ENCODE assay signal across 8 cellular contexts in genomic region chr20:45416917-45417316, GRCh38. TPM values are rescaled to one million over a fixed set of nuclear protein-coding genes. Genes with fewer than 3 reads are reported as not detected.
DNase-seq lines count a peak whose midpoint lies in the region; ATAC-seq, FAIRE-seq and TF ChIP-seq lines count a peak whose summit lies in the region.

No MANE protein-coding gene starts in this region.

- no peak for ATAC-seq in activated T-cell treated with anti-CD3 and anti-CD28 coated beads, Interleukin-2, amount 50 U/mL, for 72 hours (replicated peaks in 1 of 2)

- H3K9me3 ChIP-seq in kidney (ENCODE audit: control insufficient read depth in 1 of 2, low read length in 2 of 2) (no peaks in the 10 kb centered on the region), thymus (ENCODE audit: control insufficient read depth) (no peaks in the 10 kb centered on the region)

- no peak overlapping the region for H3K9ac ChIP-seq in kidney (ENCODE audit: low read length in 2 of 2)

- H3K4me3 Mint-ChIP-seq in activated T-cell treated with anti-CD3 and anti-CD28 coated beads, Interleukin-2, amount 50 U/mL, for 72 hours: peak overlapping the region; percentile 93 to 94
- peak overlapping the region; percentile 92 for H3K4me3 Mint-ChIP-seq in activated T-helper 2 cell treated with anti-CD3 and anti-CD28 coated beads, Interferon-gamma antibody, Interleukin-2, Interleukin-4, amounts not matched to agents 10 μg/mL and 5 μg/mL and 100 μg/mL, durations not matched to agents 14 hours and 24 hours and 36 hours (ENCODE audit: low read depth)

- DNase-seq in activated T-cell treated with anti-CD3 and anti-CD28 coated beads, Interleukin-2, amount 50 U/mL, for 72 hours: no peak
- no peak for DNase-seq in activated T-cell treated with anti-CD3 and anti-CD28 coated beads, Interleukin-2, amount 50 U/mL, for 48 hours
- no peak for DNase-seq in activated T-helper 2 cell treated with anti-CD3 and anti-CD28 coated beads, Interferon-gamma antibody, Interleukin-2, Interleukin-4, amounts not matched to agents 10 μg/mL and 5 μg/mL and 100 μg/mL, durations not matched to agents 14 hours and 24 hours and 36 hours (ENCODE audit: low spot score)
- DNase-seq in kidney (no peak), GM10266 (ENCODE audit: extremely low spot score) (no peak), NCI-H526 treated with DMSO at 0.1 percent for 48 hours (lab: John Stamatoyannopoulos, UW) (no peak), NCI-H1105 (lab: John Stamatoyannopoulos, UW) (no peak)

- H3K36me3 ChIP-seq in kidney (ENCODE audit: control insufficient read depth in 1 of 2, insufficient read depth in 2 of 2, low read length in 2 of 2) (peaks cover 23 to 24% of the 10 kb centered on the region in 2 donors), thymus (ENCODE audit: control insufficient read depth, insufficient read depth) (peaks cover 37% of the 10 kb centered on the region)

- intact Hi-C loops in activated T-helper 2 cell treated with anti-CD3 and anti-CD28 coated beads, Interferon-gamma antibody, Interleukin-2, Interleukin-4, amounts not matched to agents 10 μg/mL and 5 μg/mL and 100 μg/mL, durations not matched to agents 14 hours and 24 hours and 36 hours (cut with micrococcal nuclease): loop anchor here (2.0 kb wide), 2 partner anchors 44 to 54 kb away; partner anchors contain the start of gene SYS1
- intact Hi-C loops in kidney (cut with DNase I): no loop called here

- H3K4me3 ChIP-seq in kidney (ENCODE audit: low read length in 2 of 2): peak overlapping the region; percentile 71 to 76
- H3K4me3 ChIP-seq in thymus (ENCODE audit: low read length): peak overlapping the region; percentile 61

- H3K4me1 Mint-ChIP-seq in activated T-cell treated with anti-CD3 and anti-CD28 coated beads, Interleukin-2, amount 50 U/mL, for 72 hours (ENCODE audit: low read depth): peaks cover 46% of the 10 kb centered on the region
- peaks cover 31% of the 10 kb centered on the region for H3K4me1 Mint-ChIP-seq in activated T-helper 2 cell treated with anti-CD3 and anti-CD28 coated beads, Interferon-gamma antibody, Interleukin-2, Interleukin-4, amounts not matched to agents 10 μg/mL and 5 μg/mL and 100 μg/mL, durations not matched to agents 14 hours and 24 hours and 36 hours (ENCODE audit: low read depth)

- 79% methylated on average over 2 of the region's 2 CpGs for WGBS in thymus

- H3K27ac ChIP-seq in kidney (ENCODE audit: low read depth in 2 of 2, low read length in 2 of 2) (no peak overlapping the region), thymus (ENCODE audit: low read depth) (no peak overlapping the region)

- no peaks in the 10 kb centered on the region for H3K27me3 Mint-ChIP-seq in activated T-cell treated with anti-CD3 and anti-CD28 coated beads, Interleukin-2, amount 50 U/mL, for 72 hours (ENCODE audit: low read depth)
- no peaks in the 10 kb centered on the region for H3K27me3 Mint-ChIP-seq in activated T-helper 2 cell treated with anti-CD3 and anti-CD28 coated beads, Interferon-gamma antibody, Interleukin-2, Interleukin-4, amounts not matched to agents 10 μg/mL and 5 μg/mL and 100 μg/mL, durations not matched to agents 14 hours and 24 hours and 36 hours (ENCODE audit: low read depth)

- H3K27me3 ChIP-seq in thymus (ENCODE audit: control insufficient read depth, insufficient read depth): no peaks in the 10 kb centered on the region

- H3K9me3 Mint-ChIP-seq in activated T-cell treated with anti-CD3 and anti-CD28 coated beads, Interleukin-2, amount 50 U/mL, for 72 hours: no peaks in the 10 kb centered on the region
- no peaks in the 10 kb centered on the region for H3K9me3 Mint-ChIP-seq in activated T-helper 2 cell treated with anti-CD3 and anti-CD28 coated beads, Interferon-gamma antibody, Interleukin-2, Interleukin-4, amounts not matched to agents 10 μg/mL and 5 μg/mL and 100 μg/mL, durations not matched to agents 14 hours and 24 hours and 36 hours

- peak overlapping the region; percentile 96 for H3K27ac Mint-ChIP-seq in activated T-cell treated with anti-CD3 and anti-CD28 coated beads, Interleukin-2, amount 50 U/mL, for 72 hours
- H3K27ac Mint-ChIP-seq in activated T-helper 2 cell treated with anti-CD3 and anti-CD28 coated beads, Interferon-gamma antibody, Interleukin-2, Interleukin-4, amounts not matched to agents 10 μg/mL and 5 μg/mL and 100 μg/mL, durations not matched to agents 14 hours and 24 hours and 36 hours: peak overlapping the region; percentile 91

- TF ChIP-seq CTCF in kidney (IDR thresholded peaks at IDR 0.05; ENCODE audit: borderline replicate concordance, extremely low read depth, insufficient read depth) (no peak), GM10266 (IDR thresholded peaks at IDR 0.05; ENCODE audit: control insufficient read depth, insufficient read depth, low read depth, missing control alignments) (no peak)

- no peak for FAIRE-seq in kidney (lab: Jason Lieb, UNC)

- peaks cover 6 to 18% of the 10 kb centered on the region in 2 donors for H3K36me3 Mint-ChIP-seq in activated T-cell treated with anti-CD3 and anti-CD28 coated beads, Interleukin-2, amount 50 U/mL, for 72 hours (ENCODE audit: insufficient read depth in 2 of 2)
- peaks cover 34% of the 10 kb centered on the region for H3K36me3 Mint-ChIP-seq in activated T-helper 2 cell treated with anti-CD3 and anti-CD28 coated beads, Interferon-gamma antibody, Interleukin-2, Interleukin-4, amounts not matched to agents 10 μg/mL and 5 μg/mL and 100 μg/mL, durations not matched to agents 14 hours and 24 hours and 36 hours (ENCODE audit: low read depth)

- H3K4me1 ChIP-seq in kidney (ENCODE audit: control insufficient read depth in 1 of 2, insufficient read depth in 1 of 2, low read depth in 1 of 2, low read length in 2 of 2): peaks cover 6 to 7% of the 10 kb centered on the region in 2 donors
- H3K4me1 ChIP-seq in thymus (ENCODE audit: control insufficient read depth, insufficient read depth, low read length): peaks cover 10% of the 10 kb centered on the region

RNA-seq across cellular contexts. Expression of gene PIGT, which starts 1.0 kb away (rescaled TPM):
- 10 to 100 TPM; 60.4 to 63.7 TPM for total RNA-seq in activated T-cell treated with anti-CD3 and anti-CD28 coated beads, Interleukin-2, amount 50 U/mL, for 72 hours
- total RNA-seq in activated T-helper 2 cell treated with anti-CD3 and anti-CD28 coated beads, Interferon-gamma antibody, Interleukin-2, Interleukin-4, amounts not matched to agents 10 μg/mL and 5 μg/mL and 100 μg/mL, durations not matched to agents 14 hours and 24 hours and 36 hours: 72.5 and 72.7 TPM in 2 replicates
- 90.9 TPM for total RNA-seq in kidney
- polyA plus RNA-seq in kidney (ENCODE audit: insufficient read depth, low read depth, low replicate concordance) (95.0 TPM), thymus (52.6 TPM)

RNA-seq across cellular contexts. Expression of gene DBNDD2, which starts 8.8 kb away (rescaled TPM):
- total RNA-seq in activated T-cell treated with anti-CD3 and anti-CD28 coated beads, Interleukin-2, amount 50 U/mL, for 72 hours: 10 to 100 TPM; 28.7 to 43.4 TPM
- 12.3 and 12.8 TPM in 2 replicates for total RNA-seq in activated T-helper 2 cell treated with anti-CD3 and anti-CD28 coated beads, Interferon-gamma antibody, Interleukin-2, Interleukin-4, amounts not matched to agents 10 μg/mL and 5 μg/mL and 100 μg/mL, durations not matched to agents 14 hours and 24 hours and 36 hours
- total RNA-seq in kidney: 51.5 TPM
- polyA plus RNA-seq in kidney (ENCODE audit: insufficient read depth, low read depth, low replicate concordance): 50.7 TPM
- 54.2 TPM for polyA plus RNA-seq in thymus

RNA-seq across cellular contexts. Expression of gene TP53TG5, which starts 38.8 kb away (rescaled TPM):
- under 1 TPM; 0.67 to 0.83 TPM for total RNA-seq in activated T-cell treated with anti-CD3 and anti-CD28 coated beads, Interleukin-2, amount 50 U/mL, for 72 hours
- total RNA-seq in activated T-helper 2 cell treated with anti-CD3 and anti-CD28 coated beads, Interferon-gamma antibody, Interleukin-2, Interleukin-4, amounts not matched to agents 10 μg/mL and 5 μg/mL and 100 μg/mL, durations not matched to agents 14 hours and 24 hours and 36 hours: not detected in 2 replicates
- total RNA-seq in kidney: not detected
- polyA plus RNA-seq in kidney (ENCODE audit: insufficient read depth, low read depth, low replicate concordance): not detected
- 0.27 TPM for polyA plus RNA-seq in thymus

RNA-seq across cellular contexts. Expression of gene WFDC2, which starts 52.6 kb away (rescaled TPM):
- 1 to 10 TPM; 1.2 to 1.8 TPM for total RNA-seq in activated T-cell treated with anti-CD3 and anti-CD28 coated beads, Interleukin-2, amount 50 U/mL, for 72 hours
- not detected in 2 replicates for total RNA-seq in activated T-helper 2 cell treated with anti-CD3 and anti-CD28 coated beads, Interferon-gamma antibody, Interleukin-2, Interleukin-4, amounts not matched to agents 10 μg/mL and 5 μg/mL and 100 μg/mL, durations not matched to agents 14 hours and 24 hours and 36 hours
- total RNA-seq in kidney: 2,874 TPM
- polyA plus RNA-seq in kidney (ENCODE audit: insufficient read depth, low read depth, low replicate concordance) (1,908 TPM), thymus (48.4 TPM)

RNA-seq across cellular contexts. Expression of gene SYS1, which starts 54.0 kb away (rescaled TPM):
- total RNA-seq in activated T-cell treated with anti-CD3 and anti-CD28 coated beads, Interleukin-2, amount 50 U/mL, for 72 hours: 10 to 100 TPM; 35.4 to 38.8 TPM
- 16.8 and 20.1 TPM in 2 replicates for total RNA-seq in activated T-helper 2 cell treated with anti-CD3 and anti-CD28 coated beads, Interferon-gamma antibody, Interleukin-2, Interleukin-4, amounts not matched to agents 10 μg/mL and 5 μg/mL and 100 μg/mL, durations not matched to agents 14 hours and 24 hours and 36 hours
- total RNA-seq in kidney: 38.7 TPM
- polyA plus RNA-seq in kidney (ENCODE audit: insufficient read depth, low read depth, low replicate concordance) (39.8 TPM), thymus (19.7 TPM)
